In genomic region chr17:1029912-1030656, GRCh38 we compare ENCODE assay signal across 1 cellular context.
TF ChIP-seq lines count a peak whose summit lies in the region.

No MANE protein-coding gene starts in this region.

TF ChIP-seq in SK-N-SH, 30 proteins besides CTCF, POLR2A, EP300 and RAD21:
- TF ChIP-seq USF2 (IDR thresholded peaks at IDR 0.05; ENCODE audit: borderline replicate concordance, low read depth, low read length) (no peak), MEF2A (IDR thresholded peaks at IDR 0.05; ENCODE audit: borderline replicate concordance, low read depth) (no peak), YY1 (IDR thresholded peaks at IDR 0.05; ENCODE audit: low read depth) (no peak), TAF1 (IDR thresholded peaks at IDR 0.05; ENCODE audit: borderline replicate concordance, low read depth, low read length) (no peak), ELF1 (IDR thresholded peaks at IDR 0.05) (no peak), GATA2 (CRISPR knock-in tag; IDR thresholded peaks at IDR 0.05) (no peak), RFX5 (IDR thresholded peaks at IDR 0.05; ENCODE audit: low read length) (no peak), SMC3 (IDR thresholded peaks at IDR 0.05; ENCODE audit: low read depth, low read length) (no peak), CHD2 (IDR thresholded peaks at IDR 0.05; ENCODE audit: low read length, partially characterized antibody) (no peak), SIN3A (IDR thresholded peaks at IDR 0.05; ENCODE audit: borderline replicate concordance, low read depth, low read length) (no peak), GABPA (IDR thresholded peaks at IDR 0.05; ENCODE audit: low read depth) (no peak), TEAD4 (IDR thresholded peaks at IDR 0.05; ENCODE audit: borderline replicate concordance, insufficient read depth) (no peak), TCF12 (IDR thresholded peaks at IDR 0.05) (no peak), RXRA (IDR thresholded peaks at IDR 0.05; ENCODE audit: borderline replicate concordance, low read depth) (no peak), FOSL2 (IDR thresholded peaks at IDR 0.05; ENCODE audit: borderline replicate concordance, low read depth) (no peak), RCOR1 (IDR thresholded peaks at IDR 0.05; ENCODE audit: low read length) (no peak), POLR2AphosphoS5 (IDR thresholded peaks at IDR 0.05; ENCODE audit: low read depth, low read length) (no peak)
- TF ChIP-seq, protein P1, sequence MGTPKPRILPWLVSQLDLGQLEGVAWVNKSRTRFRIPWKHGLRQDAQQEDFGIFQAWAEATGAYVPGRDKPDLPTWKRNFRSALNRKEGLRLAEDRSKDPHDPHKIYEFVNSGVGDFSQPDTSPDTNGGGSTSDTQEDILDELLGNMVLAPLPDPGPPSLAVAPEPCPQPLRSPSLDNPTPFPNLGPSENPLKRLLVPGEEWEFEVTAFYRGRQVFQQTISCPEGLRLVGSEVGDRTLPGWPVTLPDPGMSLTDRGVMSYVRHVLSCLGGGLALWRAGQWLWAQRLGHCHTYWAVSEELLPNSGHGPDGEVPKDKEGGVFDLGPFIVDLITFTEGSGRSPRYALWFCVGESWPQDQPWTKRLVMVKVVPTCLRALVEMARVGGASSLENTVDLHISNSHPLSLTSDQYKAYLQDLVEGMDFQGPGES (IDR thresholded peaks at IDR 0.05; ENCODE audit: low read depth, low read length) = no peak
